ENCODE assay signal across 1 cellular context in genomic region chr20:35327074-35327976, GRCh38.
TF ChIP-seq lines count a peak whose summit lies in the region.

No MANE protein-coding gene starts in this region.

TF ChIP-seq in HepG2, 621 proteins besides CTCF, POLR2A, EP300 and RAD21 (continued from another document and continues in another):
- TF ChIP-seq GMEB1 (CRISPR knock-in tag; IDR thresholded peaks at IDR 0.05; ENCODE audit: borderline replicate concordance) (no peak; the same call in 1 of the 2 replicates), IKZF5 (CRISPR knock-in tag; IDR thresholded peaks at IDR 0.05) (peak; percentile 99), ZFYVE20 (CRISPR knock-in tag; IDR thresholded peaks at IDR 0.05; ENCODE audit: borderline replicate concordance, low read depth) (no peak), KDM6A (CRISPR knock-in tag; IDR thresholded peaks at IDR 0.05; ENCODE audit: low read depth) (peak; percentile 99), PITX1 (CRISPR knock-in tag; IDR thresholded peaks at IDR 0.05) (peak; percentile 88), HOXA3 (CRISPR knock-in tag; IDR thresholded peaks at IDR 0.05) (peak; percentile 91), ZFX (CRISPR knock-in tag; IDR thresholded peaks at IDR 0.05; ENCODE audit: low read depth) (peak; percentile 37; the same call in 1 of the 2 replicates), KAT7 (CRISPR knock-in tag; IDR thresholded peaks at IDR 0.05; ENCODE audit: borderline replicate concordance) (peak; percentile 95; the same call in 1 of the 2 replicates), ZFP41 (CRISPR knock-in tag; IDR thresholded peaks at IDR 0.05; ENCODE audit: borderline replicate concordance) (no peak), ATF6 (CRISPR knock-in tag; conservative IDR thresholded peaks at IDR 0.05) (peak; percentile 80), ZNF775 (CRISPR knock-in tag; IDR thresholded peaks at IDR 0.05; ENCODE audit: borderline replicate concordance) (no peak), ZNF563 (CRISPR knock-in tag; IDR thresholded peaks at IDR 0.05) (no peak), ZNF674 (CRISPR knock-in tag; IDR thresholded peaks at IDR 0.05; ENCODE audit: low read depth) (no peak), ZNF337 (CRISPR knock-in tag; IDR thresholded peaks at IDR 0.05; ENCODE audit: borderline replicate concordance, low read depth) (peak; percentile 95; the same call in 1 of the 2 replicates), MAFG (CRISPR knock-in tag; IDR thresholded peaks at IDR 0.05) (no peak), CEBPZ (IDR thresholded peaks at IDR 0.05; ENCODE audit: low read length) (no peak), ZNF18 (CRISPR knock-in tag; IDR thresholded peaks at IDR 0.05; ENCODE audit: insufficient replicate concordance) (peak; percentile 53), HNF4G (IDR thresholded peaks at IDR 0.05; ENCODE audit: borderline replicate concordance, low read depth, low read length) (peak; percentile 99), HNF4G (CRISPR knock-in tag; IDR thresholded peaks at IDR 0.05; ENCODE audit: borderline replicate concordance, low read depth) (peak; percentile 100), ZBED4 (CRISPR knock-in tag; IDR thresholded peaks at IDR 0.05; ENCODE audit: borderline replicate concordance) (peak; percentile 98), ZNF746 (CRISPR knock-in tag; IDR thresholded peaks at IDR 0.05) (peak; percentile 74; the same call in 1 of the 2 replicates), MAZ (IDR thresholded peaks at IDR 0.05; ENCODE audit: borderline replicate concordance, low read depth, low read length) (peak; percentile 64; the same call in 1 of the 2 replicates), MAZ (CRISPR knock-in tag; IDR thresholded peaks at IDR 0.05; ENCODE audit: low read depth) (peak; percentile 66; the same call in 1 of the 2 replicates), ZFP91 (CRISPR knock-in tag; IDR thresholded peaks at IDR 0.05; ENCODE audit: borderline replicate concordance) (peak; percentile 1; the same call in 1 of the 2 replicates), ASH2L (IDR thresholded peaks at IDR 0.05; ENCODE audit: insufficient read length, low read depth, low read length) (peak; percentile 96), HHEX (CRISPR knock-in tag; IDR thresholded peaks at IDR 0.05) (peak; percentile 92), KDM4B (CRISPR knock-in tag; IDR thresholded peaks at IDR 0.05) (peak; percentile 95), KAT8 (CRISPR knock-in tag; IDR thresholded peaks at IDR 0.05) (peak; percentile 92), ONECUT2 (CRISPR knock-in tag; IDR thresholded peaks at IDR 0.05) (no peak), ZNF703 (CRISPR knock-in tag; IDR thresholded peaks at IDR 0.05; ENCODE audit: borderline replicate concordance) (peak; percentile 72; the same call in 1 of the 2 replicates), ZNF513 (CRISPR knock-in tag; conservative IDR thresholded peaks at IDR 0.05) (no peak), TBL1XR1 (IDR thresholded peaks at IDR 0.05; ENCODE audit: borderline replicate concordance, low read length, partially characterized antibody) (peak; percentile 73), CSRNP2 (CRISPR knock-in tag; conservative IDR thresholded peaks at IDR 0.05; ENCODE audit: low read depth) (no peak), ZNF234 (CRISPR knock-in tag; conservative IDR thresholded peaks at IDR 0.05) (no peak), ZNF567 (CRISPR knock-in tag; IDR thresholded peaks at IDR 0.05; ENCODE audit: borderline replicate concordance) (peak; percentile 14; the same call in 1 of the 2 replicates), BATF2 (CRISPR knock-in tag; IDR thresholded peaks at IDR 0.05) (no peak), ZNF891 (CRISPR knock-in tag; IDR thresholded peaks at IDR 0.05) (no peak), RBM22 (optimal IDR thresholded peaks at IDR 0.05; ENCODE audit: low read length) (peak; percentile 52), FOXP1 (IDR thresholded peaks at IDR 0.05) (peak; percentile 72), FOXP1 (CRISPR knock-in tag; IDR thresholded peaks at IDR 0.05) (peak; percentile 93), FOSL2 (CRISPR knock-in tag; IDR thresholded peaks at IDR 0.05) (peak; percentile 100)
